ENCODE assay signal across 8 cellular contexts in the genomic region with DNA sequence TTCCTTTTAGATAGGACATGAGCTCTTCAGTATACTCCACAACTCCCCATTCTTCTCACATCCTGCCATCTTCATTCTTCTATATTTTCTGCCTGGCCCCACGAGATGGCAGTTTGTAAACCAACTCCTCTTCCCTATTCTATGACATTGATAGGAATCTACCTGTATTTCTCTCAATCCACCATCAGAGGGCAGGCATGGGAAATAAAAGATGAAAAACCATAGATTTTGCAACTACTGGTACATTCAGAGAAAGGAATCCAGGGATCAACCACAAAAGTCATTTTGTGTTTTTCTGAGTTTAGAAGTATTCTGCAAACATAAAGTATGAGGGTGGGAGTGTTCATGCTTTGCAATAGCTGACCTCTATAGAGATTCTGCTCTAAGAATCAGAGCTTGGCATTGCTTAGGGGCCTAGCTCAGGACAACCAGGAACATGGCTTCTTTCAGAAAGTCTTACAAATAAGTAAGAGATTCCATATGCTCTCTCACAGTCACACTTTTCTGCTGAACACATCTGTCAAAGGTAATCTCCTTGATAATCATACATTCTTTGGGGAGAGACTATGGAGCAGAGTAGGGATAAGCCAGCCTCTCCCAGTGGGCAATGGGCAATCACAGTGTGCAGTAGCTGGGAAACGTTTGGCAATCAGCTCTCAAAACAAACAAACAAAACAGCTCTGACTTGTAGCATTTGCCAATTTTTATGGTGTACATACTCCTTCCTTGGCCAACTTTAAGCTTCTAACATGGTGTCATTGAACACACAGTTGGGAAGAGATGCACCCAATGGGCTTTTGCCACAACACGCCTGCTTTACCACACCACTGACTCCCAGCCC. TPM values are rescaled to one million over a fixed set of nuclear protein-coding genes. Genes with fewer than 3 reads are reported as not detected.
DNase-seq lines count a peak whose midpoint lies in the region; ATAC-seq, FAIRE-seq and TF ChIP-seq lines count a peak whose summit lies in the region.

No MANE protein-coding gene starts in this region.

- no peak for TF ChIP-seq EP300 in A549 (IDR thresholded peaks at IDR 0.05)

- no peak for FAIRE-seq in A549 (lab: Jason Lieb, UNC)

- intact Hi-C loops in colonic mucosa (cut with DNase I): loop anchor here (5.0 kb wide), 2 partner anchors 209 to 294 kb away; no protein-coding TSS in a partner anchor

- H4K20me1 ChIP-seq in OCI-LY1 (ENCODE audit: insufficient read depth, low read length): no peaks in the 10 kb centered on the region

- TF ChIP-seq POLR2A in A549 (IDR thresholded peaks at IDR 0.05; ENCODE audit: low read length): no peak

- ATAC-seq in A549 (peak; percentile 81 to 85; a peak in 5 of 6 replicates), GM19328 (IDR thresholded peaks at IDR 0.05; ENCODE audit: unreplicated experiment) (no peak)

- H3K27ac ChIP-seq in A549 (no peak overlapping the region), OCI-LY1 (ENCODE audit: low read depth, low read length, poor library complexity, severe bottlenecking) (no peak overlapping the region), colonic mucosa (no peak overlapping the region)

- POLR2A ChIA-PET in A549 (lab: Yijun Ruan, JAX): interaction anchor here (1.3 kb wide), 1 partner anchor 43 kb away, joined by 5 read pairs; a partner anchor contains a TSS

- no peaks in the 10 kb centered on the region for H3F3A ChIP-seq in OCI-LY1 (ENCODE audit: insufficient read depth, low read length)

- H3K27me3 ChIP-seq in OCI-LY1 (ENCODE audit: insufficient read depth, low read length) (no peaks in the 10 kb centered on the region), colonic mucosa (no peaks in the 10 kb centered on the region)

- DNase-seq in A549 (ENCODE audit: low read depth in 1 of 2, low spot score in 1 of 2) (peak in 1 of 2 experiments; percentile 54), GM03348 (ENCODE audit: low spot score) (peak; percentile 80), colonic mucosa (peak; percentile 34), lung microvascular endothelial cell (ENCODE audit: low read depth in 2 of 2) (peak; percentile 54 to 71), islet precursor cell (no peak)
- DNase-seq in Jurkat, Clone E6-1 (ENCODE audit: low read depth, low spot score): peak; percentile 72

- no peaks in the 10 kb centered on the region for H3K9me2 ChIP-seq in OCI-LY1 (ENCODE audit: low read depth, low read length)

- H3K9me3 ChIP-seq in A549 (no peaks in the 10 kb centered on the region), OCI-LY1 (ENCODE audit: low read length) (no peaks in the 10 kb centered on the region), colonic mucosa (no peaks in the 10 kb centered on the region)

- no peaks in the 10 kb centered on the region for H3K4me1 ChIP-seq in A549
- no peaks in the 10 kb centered on the region for H3K4me1 ChIP-seq in OCI-LY1 (ENCODE audit: insufficient read depth, low read length, severe bottlenecking)
- H3K4me1 ChIP-seq in colonic mucosa: no peaks in the 10 kb centered on the region

- H3K4me3 ChIP-seq in A549: no peak overlapping the region
- no peak overlapping the region for H3K4me3 ChIP-seq in Jurkat, Clone E6-1 (ENCODE audit: low read length)
- no peak overlapping the region for H3K4me3 ChIP-seq in OCI-LY1 (ENCODE audit: low read depth, low read length, poor library complexity, severe bottlenecking)
- no peak overlapping the region for H3K4me3 ChIP-seq in colonic mucosa

- H3K79me2 ChIP-seq in OCI-LY1 (ENCODE audit: insufficient read depth, low read length): no peaks in the 10 kb centered on the region

- TF ChIP-seq CTCF in A549 (IDR thresholded peaks at IDR 0.05) (peak; percentile 51), OCI-LY1 (IDR thresholded peaks at IDR 0.05; ENCODE audit: low read length) (peak; percentile 89), colonic mucosa (IDR thresholded peaks at IDR 0.05) (peak; percentile 25)

- H3K36me3 ChIP-seq in OCI-LY1 (ENCODE audit: insufficient read depth, low read length) (no peaks in the 10 kb centered on the region), colonic mucosa (no peaks in the 10 kb centered on the region)

- H3K9ac ChIP-seq in OCI-LY1 (ENCODE audit: low read length) (no peak overlapping the region), colonic mucosa (ENCODE audit: low read depth in 2 of 2, low read length in 2 of 2) (no peak overlapping the region)

- H3K4me2 ChIP-seq in A549 (no peak overlapping the region), OCI-LY1 (ENCODE audit: low read length) (no peak overlapping the region)

- CTCF ChIA-PET in A549 (lab: Yijun Ruan, JAX): interaction anchor here (0.7 to 4.3 kb wide), 22 partner anchors 9 to 554 kb away, joined by 3 to 14 read pairs (median 4); no protein-coding TSS in a partner anchor

- TF ChIP-seq RAD21 in A549 (conservative IDR thresholded peaks at IDR 0.05 in 1 of 2, IDR thresholded peaks at IDR 0.05 in 1 of 2): peak; percentile 51 to 57

- 25% methylated on average over 3 of the region's 3 CpGs for WGBS in A549 (ENCODE audit: missing lambda C conversion rate)

- no peak overlapping the region for H2AFZ ChIP-seq in OCI-LY1 (ENCODE audit: low read length)

TF ChIP-seq in A549, 52 proteins besides CTCF, POLR2A, EP300 and RAD21:
- TF ChIP-seq SMC3 (IDR thresholded peaks at IDR 0.05) (peak; percentile 50; the same call in 2 of the 3 replicates), NFE2L2 (conservative IDR thresholded peaks at IDR 0.05; ENCODE audit: low read length) (no peak)

RNA-seq across cellular contexts. Expression of a gene that starts 43.1 kb away (rescaled TPM):
- polyA plus RNA-seq in A549 (2011; rRNA removed) (61.4 and 75.0 TPM in 2 replicates), A549 (2017; fragmentation: RNase III; extraction: RNeasy Plus Mini Kit Qiagen cat#74134 plus additional on column Dnase treatment) (15.7 to 18.2 TPM (median 17.7 TPM) in 3 replicates)
- polyA plus RNA-seq in A549 (2012; cell fraction: cytosol; rRNA removed): 6.1 and 9.7 TPM in 2 replicates
- 11.5 and 12.3 TPM in 2 replicates for polyA plus RNA-seq in A549 (2012; cell fraction: nucleus; rRNA removed)
- polyA minus RNA-seq in A549 (2011; rRNA and poly(A)+ RNA removed): 23.2 and 33.5 TPM in 2 replicates
- 41.4 TPM for polyA plus RNA-seq in Jurkat, Clone E6-1 (2012; ENCODE audit: insufficient read depth, insufficient read length)
- total RNA-seq in colonic mucosa (10 to 100 TPM; 38.1 to 67.5 TPM), lung microvascular endothelial cell (22.2 and 29.8 TPM in 2 replicates)

Comparison
In these comparisons a context has a peak if more than half of its experiments do, and no peak if none do; other contexts are left out.
1. CTCF ChIP-seq: peak in every context shown above with its lines; median percentile 89 in OCI-LY1; 51 in A549; 25 in colonic mucosa.